ENCODE assay signal across 8 cellular contexts in the genomic region with DNA sequence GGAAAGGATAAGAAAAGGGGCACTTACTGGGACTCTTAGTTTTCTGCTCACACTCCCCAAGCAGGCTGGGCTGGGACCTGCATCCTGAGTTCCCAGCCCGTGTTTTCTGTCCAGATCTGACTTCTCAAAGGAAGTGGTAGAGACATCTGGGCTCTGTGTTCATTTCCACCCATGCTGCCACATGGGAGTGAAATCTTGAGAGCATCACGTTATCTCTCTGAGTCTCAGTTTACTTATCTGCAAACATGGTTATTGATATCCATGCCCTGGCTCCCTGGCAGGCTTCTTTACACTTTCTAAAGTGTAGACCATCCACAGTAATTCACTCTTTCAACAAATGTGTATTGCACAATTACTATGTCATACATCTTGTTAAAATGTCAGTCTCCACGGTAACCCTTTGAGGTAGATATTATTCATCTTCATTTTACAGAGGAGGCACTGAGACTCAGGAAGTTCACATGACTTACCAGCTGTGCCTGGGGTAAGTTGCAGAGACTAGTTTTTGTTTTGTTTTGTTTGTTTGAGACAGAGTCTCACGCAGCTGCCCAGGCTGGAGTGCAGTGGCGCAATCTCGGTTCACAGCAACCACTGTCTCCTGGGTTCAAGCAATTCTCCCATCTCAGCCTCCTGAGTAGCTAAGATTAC. TPM values are rescaled to one million over a fixed set of nuclear protein-coding genes. Genes with fewer than 3 reads are reported as not detected.
DNase-seq lines count a peak whose midpoint lies in the region; ATAC-seq and TF ChIP-seq lines count a peak whose summit lies in the region.

No MANE protein-coding gene starts in this region.

- intact Hi-C loops in cardiac septum (cut with DNase I) = no loop called here

- no peaks in the 10 kb centered on the region for H3K27me3 ChIP-seq in kidney epithelial cell (ENCODE audit: control insufficient read depth, insufficient read depth, low read length)

- H3K4me3 ChIP-seq in NB4 (ENCODE audit: low read depth, low read length) = no peak overlapping the region
- H3K4me3 ChIP-seq in kidney epithelial cell (ENCODE audit: low read depth, low read length) = no peak overlapping the region

- no peak for TF ChIP-seq POLR2A in NB4 (IDR thresholded peaks at IDR 0.05; ENCODE audit: extremely low read depth, insufficient read length)

- ATAC-seq in GM21526 (IDR thresholded peaks at IDR 0.05; ENCODE audit: low FRiP score, unreplicated experiment) = no peak

- DNase-seq in activated CD8-positive, alpha-beta memory T cell treated with anti-CD3 and anti-CD28 coated beads, Interleukin-2, amount 50 U/mL, for 4 hours = peak; percentile 35
- DNase-seq in activated CD8-positive, alpha-beta memory T cell treated with anti-CD3 and anti-CD28 coated beads, Interleukin-2, amount 50 U/mL, for 48 hours = no peak
- peak; percentile 88 for DNase-seq in NB4 (ENCODE audit: low read depth)
- peak; percentile 53 to 56 for DNase-seq in activated T-cell treated with anti-CD3 and anti-CD28 coated beads, Interleukin-2, amount 50 U/mL, for 48 hours
- DNase-seq in kidney epithelial cell (ENCODE audit: low read depth) = peak; percentile 34
- DNase-seq in amygdala (lab: John Stamatoyannopoulos, UW) = no peak
- DNase-seq in cardiac septum (ENCODE audit: low spot score) = no peak

- TF ChIP-seq CTCF in NB4 (IDR thresholded peaks at IDR 0.05; ENCODE audit: low read depth, low read length) (no peak), kidney epithelial cell (IDR thresholded peaks at IDR 0.05; ENCODE audit: insufficient read depth, low read length, poor library complexity, severe bottlenecking) (no peak)

- H3K36me3 ChIP-seq in kidney epithelial cell (ENCODE audit: control insufficient read depth, insufficient read depth, low read length) = no peaks in the 10 kb centered on the region

RNA-seq across cellular contexts. Expression of gene ZNF688, which starts 3.4 kb away (rescaled TPM):
- total RNA-seq in kidney epithelial cell (9.2 and 16.6 TPM in 2 replicates), cardiac septum (12.1 TPM)

RNA-seq across cellular contexts. Expression of gene ZNF764, which starts 9.9 kb away (rescaled TPM):
- total RNA-seq in kidney epithelial cell = 8.5 and 9.2 TPM in 2 replicates
- 11.4 TPM for total RNA-seq in cardiac septum

RNA-seq across cellular contexts. Expression of gene ZNF785, which starts 17.4 kb away (rescaled TPM):
- 8.8 and 9.7 TPM in 2 replicates for total RNA-seq in kidney epithelial cell
- total RNA-seq in cardiac septum = 6.7 TPM

RNA-seq across cellular contexts. Expression of gene ZNF747, which starts 33.5 kb away (rescaled TPM):
- 9.9 and 12.5 TPM in 2 replicates for total RNA-seq in kidney epithelial cell
- 13.7 TPM for total RNA-seq in cardiac septum

RNA-seq across cellular contexts. Expression of gene ZNF768, which starts 41.7 kb away (rescaled TPM):
- 50.9 and 59.5 TPM in 2 replicates for total RNA-seq in kidney epithelial cell
- 49.8 TPM for total RNA-seq in cardiac septum

Comparison
In these comparisons a context has a peak if more than half of its experiments do, and no peak if none do; other contexts are left out.
1. DNase-seq: peak in activated CD8-positive, alpha-beta memory T cell treated with anti-CD3 and anti-CD28 coated beads, Interleukin-2, amount 50 U/mL, for 4 hours (single experiment), NB4 (single experiment), activated T-cell treated with anti-CD3 and anti-CD28 coated beads, Interleukin-2, amount 50 U/mL, for 48 hours (2 of 2) and kidney epithelial cell (single experiment); none in activated CD8-positive, alpha-beta memory T cell treated with anti-CD3 and anti-CD28 coated beads, Interleukin-2, amount 50 U/mL, for 48 hours (single experiment), amygdala (0 of 56) and cardiac septum (single experiment).